In the genomic region with DNA sequence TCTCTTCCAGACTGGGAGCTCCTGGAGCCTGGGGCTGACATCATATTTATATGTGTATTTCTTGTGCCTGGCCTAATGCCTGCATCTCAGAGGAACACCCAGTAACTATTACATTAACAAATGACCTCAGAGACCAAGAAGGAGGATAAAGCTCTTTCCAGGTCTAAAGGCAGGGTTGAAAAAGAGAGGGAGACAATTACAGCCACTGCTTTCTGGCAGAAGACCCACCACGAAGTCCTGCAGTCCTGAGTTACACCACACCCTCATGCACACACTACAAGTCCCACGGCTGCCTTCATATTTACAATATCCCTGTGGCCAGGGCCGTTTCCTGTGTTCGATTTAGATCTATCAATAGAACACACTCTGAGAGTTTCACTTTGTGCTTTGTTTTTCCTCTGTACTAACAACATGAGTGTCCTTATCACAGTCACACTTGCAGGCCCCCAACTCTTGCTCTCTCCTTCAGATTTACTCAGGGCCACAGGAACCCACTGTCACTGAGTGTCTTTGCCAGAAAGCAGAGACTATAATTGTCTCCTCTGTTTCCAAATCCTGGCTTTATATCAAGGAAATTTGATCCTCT, we compare ENCODE assay signal across 9 cellular contexts.
DNase-seq lines count a peak whose midpoint lies in the region; ATAC-seq and TF ChIP-seq lines count a peak whose summit lies in the region.
"Had no signal": no experiment of that assay in that cellular context is flagged by ENCODE, and none has a peak within 500 bp of the region (broad histone marks: within the 10 kb centered on the region; RNA-seq: fewer than 3 reads in every experiment).

No MANE protein-coding gene starts in this region.

- H3K36me3 ChIP-seq in MM.1S (replicated peaks; ENCODE audit: insufficient read depth, low read length): no peaks in the 10 kb centered on the region
- no peaks in the 10 kb centered on the region for H3K36me3 ChIP-seq in HAP-1 (replicated peaks)

- H3K9me3 ChIP-seq in MM.1S (replicated peaks; ENCODE audit: insufficient read depth, low read length) (no peaks in the 10 kb centered on the region), HAP-1 (no peaks in the 10 kb centered on the region)

- no peaks in the 10 kb centered on the region for H3K79me2 ChIP-seq in MM.1S (ENCODE audit: low read length)

- H3K9me3 Mint-ChIP-seq in activated T-cell treated with anti-CD3 and anti-CD28 coated beads, Interleukin-2, amount 50 U/mL, for 72 hours: peaks cover 1 to 2% of the 10 kb centered on the region in 2 donors
- peaks cover 0 to 6% (median 0%) of the 10 kb centered on the region in 7 donors for H3K9me3 Mint-ChIP-seq in naive B cell

- DNase-seq in DMS53 treated with DMSO at 0.1 percent for 48 hours (lab: John Stamatoyannopoulos, UW; ENCODE audit: unreplicated experiment): peak; percentile 67
- DNase-seq in MM.1S: peak; percentile 83
- peak; percentile 31 to 43 for DNase-seq in activated T-cell treated with anti-CD3 and anti-CD28 coated beads, Interleukin-2, amount 50 U/mL, for 72 hours
- no peak for DNase-seq in naive B cell
- DNase-seq in HAP-1 (ENCODE audit: low spot score in 2 of 2): no peak
- DNase-seq in D341Med (ENCODE audit: low spot score): no peak
- DNase-seq in A172 (ENCODE audit: low spot score): no peak

- peak overlapping the region; percentile 95 for H3K27ac Mint-ChIP-seq in activated T-cell treated with anti-CD3 and anti-CD28 coated beads, Interleukin-2, amount 50 U/mL, for 72 hours
- peak overlapping the region; percentile 77 to 95 (median 88) for H3K27ac Mint-ChIP-seq in naive B cell

- H3K4me1 ChIP-seq in MM.1S (ENCODE audit: low read length) (peaks cover 22% of the 10 kb centered on the region), HAP-1 (no peaks in the 10 kb centered on the region)

- in situ Hi-C loops in HAP-1 (cut with MboI; ENCODE audit: low sequenced_read_pairs): no loop called here

- H4K20me1 ChIP-seq in MM.1S (ENCODE audit: insufficient read depth, low read length): no peaks in the 10 kb centered on the region

- H3K27ac ChIP-seq in MM.1S (ENCODE audit: low read length): peak overlapping the region; percentile 86

- H3K27me3 ChIP-seq in MM.1S (replicated peaks; ENCODE audit: insufficient read depth, low read length) (no peaks in the 10 kb centered on the region), HAP-1 (ENCODE audit: low read depth) (no peaks in the 10 kb centered on the region)

- H3K9me2 ChIP-seq in MM.1S (replicated peaks; ENCODE audit: insufficient read depth, low read length): no peaks in the 10 kb centered on the region

- peak overlapping the region; percentile 66 for H3K4me2 ChIP-seq in MM.1S (ENCODE audit: low read depth, low read length)

- H2AFZ ChIP-seq in MM.1S (ENCODE audit: low read length): peak overlapping the region; percentile 69

- no peak for TF ChIP-seq CTCF in MM.1S (IDR thresholded peaks at IDR 0.05; ENCODE audit: low read length)

- H3K27me3 Mint-ChIP-seq in activated T-cell treated with anti-CD3 and anti-CD28 coated beads, Interleukin-2, amount 50 U/mL, for 72 hours (ENCODE audit: low read depth): no peaks in the 10 kb centered on the region
- H3K27me3 Mint-ChIP-seq in naive B cell: no peaks in the 10 kb centered on the region

- 0 out of 2 replicates have a peak, but pooled peaks cover 4% of the 10 kb centered on the region for H3F3A ChIP-seq in MM.1S (ENCODE audit: insufficient read depth, low read length)

- ATAC-seq in GM21367 (IDR thresholded peaks at IDR 0.05; ENCODE audit: unreplicated experiment) (peak; percentile 92), naive B cell (ENCODE audit: low read depth in 2 of 2) (peak; percentile 42 to 48)
- peak; percentile 91 to 95 for ATAC-seq in activated T-cell treated with anti-CD3 and anti-CD28 coated beads, Interleukin-2, amount 50 U/mL, for 72 hours (replicated peaks in 1 of 2)

- H3K9ac ChIP-seq in MM.1S (ENCODE audit: low read length): peak overlapping the region; percentile 30; the same call in 1 of the 2 replicates

- peaks cover 34% of the 10 kb centered on the region for H3K4me1 Mint-ChIP-seq in activated T-cell treated with anti-CD3 and anti-CD28 coated beads, Interleukin-2, amount 50 U/mL, for 72 hours (ENCODE audit: low read depth)
- H3K4me1 Mint-ChIP-seq in naive B cell: peaks cover 14 to 35% (median 33%) of the 10 kb centered on the region in 3 donors

- H3K4me3 ChIP-seq in MM.1S (ENCODE audit: low read length): no peak overlapping the region
- H3K4me3 ChIP-seq in HAP-1: no peak overlapping the region
- H3K4me3 ChIP-seq: skin epidermis had no signal

- peaks cover 0 to 1% of the 10 kb centered on the region in 2 donors for H3K36me3 Mint-ChIP-seq in activated T-cell treated with anti-CD3 and anti-CD28 coated beads, Interleukin-2, amount 50 U/mL, for 72 hours (ENCODE audit: insufficient read depth in 2 of 2)
- H3K36me3 Mint-ChIP-seq in naive B cell: no peaks in the 10 kb centered on the region

- peak overlapping the region; percentile 28 to 76 for H3K4me3 Mint-ChIP-seq in activated T-cell treated with anti-CD3 and anti-CD28 coated beads, Interleukin-2, amount 50 U/mL, for 72 hours
- peak overlapping the region; percentile 41 to 84 (median 62) for H3K4me3 Mint-ChIP-seq in naive B cell

Comparison
In these comparisons a context has a peak if more than half of its experiments do, and no peak if none do; other contexts are left out.
1. DNase-seq: peak in DMS53 treated with DMSO at 0.1 percent for 48 hours (single experiment), MM.1S (single experiment) and activated T-cell treated with anti-CD3 and anti-CD28 coated beads, Interleukin-2, amount 50 U/mL, for 72 hours (2 of 2); none in naive B cell (single experiment), HAP-1 (0 of 2), D341Med (single experiment) and A172 (single experiment).
2. Peak in every context shown above with its lines, with median percentiles within 50 percentile points of each other: ATAC-seq.